8 cellular contexts compared by ENCODE assay signal in genomic region chr16:15093940-15094827, GRCh38. TPM values are rescaled to one million over a fixed set of nuclear protein-coding genes. Genes with fewer than 3 reads are reported as not detected.
DNase-seq lines count a peak whose midpoint lies in the region; ATAC-seq and TF ChIP-seq lines count a peak whose summit lies in the region.
"Not testable (repeated sequence)": the region's sequence is repeated elsewhere in the genome, so short reads cannot be mapped to it uniquely, and the experiment has no call there.

RRN3 (minus strand) TSS chr16:15094272; CDS start chr16:15094233, 39 bp downstream.

- not testable (repeated sequence) for H3K27me3 Mint-ChIP-seq in activated T-cell treated with anti-CD3 and anti-CD28 coated beads, Interleukin-2, amount 50 U/mL, for 24 hours

- H3K4me3 Mint-ChIP-seq in activated T-cell treated with anti-CD3 and anti-CD28 coated beads, Interleukin-2, amount 50 U/mL, for 24 hours = peak within 1 kb of the TSS; percentile 99

- DNase-seq in DMS53 (lab: John Stamatoyannopoulos, UW) (peak; percentile 96), KBM-7 (peak; percentile 94)
- peak; percentile 91 for DNase-seq in activated T-cell treated with anti-CD3 and anti-CD28 coated beads, Interleukin-2, amount 50 U/mL, for 24 hours
- DNase-seq in stimulated activated CD8-positive, alpha-beta memory T cell treated with anti-CD3 and anti-CD28 coated beads, Interleukin-7, amount 100 ng/mL, for 1 hour (ENCODE audit: low read depth in 2 of 2) = peak; percentile 62 to 70

- H3K27ac Mint-ChIP-seq in activated T-cell treated with anti-CD3 and anti-CD28 coated beads, Interleukin-2, amount 50 U/mL, for 24 hours = peak within 1 kb of the TSS; percentile 99

- H3K27me3 ChIP-seq in esophagus (ENCODE audit: control insufficient read depth in 1 of 2, insufficient read depth in 2 of 2, low read length in 2 of 2); muscle layer of colon (ENCODE audit: control insufficient read depth in 1 of 2, insufficient read depth in 2 of 2, low read length in 2 of 2): not testable (repeated sequence)

- H3K27ac ChIP-seq in esophagus (ENCODE audit: low read depth in 2 of 2, low read length in 1 of 2) (peak within 1 kb of the TSS; percentile 72 to 90), muscle layer of colon (ENCODE audit: low read depth, low read length) (peak within 1 kb of the TSS; percentile 72)

- H3K4me1 Mint-ChIP-seq in activated T-cell treated with anti-CD3 and anti-CD28 coated beads, Interleukin-2, amount 50 U/mL, for 24 hours (ENCODE audit: low read depth) = peaks cover 31% of the 10 kb centered on the region

- 3% methylated on average over 50 to 56 of the region's 56 CpGs for WGBS in esophagus, 2 donors

- in situ Hi-C loops in KBM-7 (cut with MboI; ENCODE audit: low pct_unique_long_range_greater_than_20kb, low sequenced_read_pairs) = not testable (repeated sequence)

- H3K36me3 ChIP-seq in esophagus (ENCODE audit: control insufficient read depth in 2 of 2, insufficient read depth in 2 of 2, low read length in 1 of 2); muscle layer of colon (ENCODE audit: insufficient read depth, low read length): not testable (repeated sequence)

- H3K4me1 ChIP-seq in esophagus (ENCODE audit: control insufficient read depth in 2 of 2, insufficient read depth in 2 of 2, low read length in 1 of 2); muscle layer of colon (ENCODE audit: insufficient read depth, low read length): not testable (repeated sequence)

- peak within 1 kb of the TSS; percentile 78 for H3K9ac ChIP-seq in muscle layer of colon (ENCODE audit: low read length)

- not testable (repeated sequence) for H3K9me3 ChIP-seq in esophagus (ENCODE audit: control insufficient read depth in 2 of 2, insufficient read depth in 1 of 2, low read depth in 1 of 2, low read length in 1 of 2); muscle layer of colon (ENCODE audit: low read length)

- not testable (repeated sequence) for H3K9me3 Mint-ChIP-seq in activated T-cell treated with anti-CD3 and anti-CD28 coated beads, Interleukin-2, amount 50 U/mL, for 24 hours

- H3K4me3 ChIP-seq in esophagus (ENCODE audit: low read depth in 1 of 2, low read length in 2 of 2) (peak within 1 kb of the TSS; percentile 64 to 81), muscle layer of colon (ENCODE audit: low read depth in 1 of 2, low read length in 2 of 2) (peak within 1 kb of the TSS; percentile 74 to 84)

- peaks cover 52% of the 10 kb centered on the region for H3K36me3 Mint-ChIP-seq in activated T-cell treated with anti-CD3 and anti-CD28 coated beads, Interleukin-2, amount 50 U/mL, for 24 hours (ENCODE audit: low read depth)

- ATAC-seq in GM21723 (IDR thresholded peaks at IDR 0.05; ENCODE audit: unreplicated experiment) = peak; percentile 97

TF ChIP-seq in PFSK-1, 5 proteins besides CTCF, POLR2A, EP300 and RAD21:
- TF ChIP-seq POLR2AphosphoS5 (IDR thresholded peaks at IDR 0.05; ENCODE audit: low read depth, low read length) (peak; percentile 88), TAF1 (IDR thresholded peaks at IDR 0.05; ENCODE audit: borderline replicate concordance, insufficient read depth, low read length) (peak; percentile 85)

RNA-seq across cellular contexts. Expression of gene RRN3, which starts in this region (rescaled TPM):
- polyA plus RNA-seq in PFSK-1 (2012; ENCODE audit: insufficient read length, low read depth) = 19.1 TPM
- 1 to 10 TPM; 6.1 to 9.7 TPM for polyA plus RNA-seq in esophagus

Comparison
In these comparisons a context has a peak if more than half of its experiments do, and no peak if none do; other contexts are left out.
1. Peak in every context shown above with its lines: DNase-seq, ATAC-seq, H3K4me3 ChIP-seq and H3K27ac ChIP-seq.